In genomic region chrX:44252688-44253572, GRCh38 we compare ENCODE assay signal across 8 cellular contexts.
DNase-seq lines count a peak whose midpoint lies in the region; ATAC-seq and TF ChIP-seq lines count a peak whose summit lies in the region.
"Not testable (repeated sequence)": the region's sequence is repeated elsewhere in the genome, so short reads cannot be mapped to it uniquely, and the experiment has no call there.

No MANE protein-coding gene starts in this region.

- H3K27ac ChIP-seq in SJSA1: not testable (repeated sequence)

- peak; percentile 31 for DNase-seq in EH (ENCODE audit: low read depth)
- peak; percentile 1 for DNase-seq in HuH-7 (ENCODE audit: low spot score)
- peak; percentile 15 to 36 for DNase-seq in SJSA1 (ENCODE audit: low read depth in 1 of 2, low spot score in 2 of 2)
- peak; percentile 35 for DNase-seq in activated T-helper 1 cell treated with anti-CD3 and anti-CD28 coated beads, Interleukin-12 subunit alpha, Interleukin-12 subunit beta, Interleukin-2, Interleukin-4 antibody, amounts not matched to agents 30 ng/mL and 10 ng/mL and 1 ng/mL, durations not matched to agents 14 hours and 24 hours and 36 hours (ENCODE audit: low spot score)
- peak; percentile 58 for DNase-seq in fibroblast of mammary gland (ENCODE audit: low read depth)
- DNase-seq in natural killer cell treated with Interleukin-12 subunit alpha and Interleukin-12 subunit beta and Interleukin-15 and Interleukin-18, amount 100 ng/mL, for 72 hours (ENCODE audit: low spot score): peak; percentile 70
- peak; percentile 3 to 56 for DNase-seq in stimulated activated effector memory CD8-positive, alpha-beta T cell treated with anti-CD3 and anti-CD28 coated beads, Interleukin-12 subunit alpha, Interleukin-12 subunit beta, amount 100 ng/mL, for 72 hours (ENCODE audit: low spot score in 2 of 2)

- not testable (repeated sequence) for H3K4me3 ChIP-seq in SJSA1; fibroblast of mammary gland (ENCODE audit: control insufficient read depth, low read depth, low read length)

- intact Hi-C loops in activated T-helper 1 cell treated with anti-CD3 and anti-CD28 coated beads, Interleukin-12 subunit alpha, Interleukin-12 subunit beta, Interleukin-2, Interleukin-4 antibody, amounts not matched to agents 30 ng/mL and 10 ng/mL and 1 ng/mL, durations not matched to agents 14 hours and 24 hours and 36 hours (cut with micrococcal nuclease): not testable (repeated sequence)

- peaks cover 21% of the 10 kb centered on the region for H3K4me1 Mint-ChIP-seq in activated T-helper 1 cell treated with anti-CD3 and anti-CD28 coated beads, Interleukin-12 subunit alpha, Interleukin-12 subunit beta, Interleukin-2, Interleukin-4 antibody, amounts not matched to agents 30 ng/mL and 10 ng/mL and 1 ng/mL, durations not matched to agents 14 hours and 24 hours and 36 hours (ENCODE audit: low read depth)
- H3K4me1 Mint-ChIP-seq in natural killer cell treated with Interleukin-12 subunit alpha and Interleukin-12 subunit beta and Interleukin-15 and Interleukin-18, amount 100 ng/mL, for 72 hours (ENCODE audit: low read depth in 2 of 2): peaks cover 26 to 36% of the 10 kb centered on the region in 2 donors
- H3K4me1 Mint-ChIP-seq in stimulated activated effector memory CD8-positive, alpha-beta T cell treated with anti-CD3 and anti-CD28 coated beads, Interleukin-12 subunit alpha, Interleukin-12 subunit beta, amount 100 ng/mL, for 72 hours: peaks cover 27% of the 10 kb centered on the region

- not testable (repeated sequence) for H3K9me3 ChIP-seq in SJSA1 (replicated peaks)

- peaks cover 20% of the 10 kb centered on the region for H3K36me3 Mint-ChIP-seq in activated T-helper 1 cell treated with anti-CD3 and anti-CD28 coated beads, Interleukin-12 subunit alpha, Interleukin-12 subunit beta, Interleukin-2, Interleukin-4 antibody, amounts not matched to agents 30 ng/mL and 10 ng/mL and 1 ng/mL, durations not matched to agents 14 hours and 24 hours and 36 hours (ENCODE audit: low read depth)
- H3K36me3 Mint-ChIP-seq in natural killer cell treated with Interleukin-12 subunit alpha and Interleukin-12 subunit beta and Interleukin-15 and Interleukin-18, amount 100 ng/mL, for 72 hours: peaks cover 32% of the 10 kb centered on the region
- H3K36me3 Mint-ChIP-seq in stimulated activated effector memory CD8-positive, alpha-beta T cell treated with anti-CD3 and anti-CD28 coated beads, Interleukin-12 subunit alpha, Interleukin-12 subunit beta, amount 100 ng/mL, for 72 hours: not testable (repeated sequence)

- H3K27me3 Mint-ChIP-seq in activated T-helper 1 cell treated with anti-CD3 and anti-CD28 coated beads, Interleukin-12 subunit alpha, Interleukin-12 subunit beta, Interleukin-2, Interleukin-4 antibody, amounts not matched to agents 30 ng/mL and 10 ng/mL and 1 ng/mL, durations not matched to agents 14 hours and 24 hours and 36 hours (ENCODE audit: insufficient read depth); natural killer cell treated with Interleukin-12 subunit alpha and Interleukin-12 subunit beta and Interleukin-15 and Interleukin-18, amount 100 ng/mL, for 72 hours: not testable (repeated sequence)

- H3K4me1 ChIP-seq in SJSA1 (replicated peaks): not testable (repeated sequence)

- TF ChIP-seq CTCF in fibroblast of mammary gland (conservative IDR thresholded peaks at IDR 0.05; ENCODE audit: control insufficient read depth, insufficient read depth, low read depth, low read length): not testable (repeated sequence)

- H3K36me3 ChIP-seq in SJSA1: not testable (repeated sequence)

- not testable (repeated sequence) for H3K27ac Mint-ChIP-seq in activated T-helper 1 cell treated with anti-CD3 and anti-CD28 coated beads, Interleukin-12 subunit alpha, Interleukin-12 subunit beta, Interleukin-2, Interleukin-4 antibody, amounts not matched to agents 30 ng/mL and 10 ng/mL and 1 ng/mL, durations not matched to agents 14 hours and 24 hours and 36 hours
- peak overlapping the region; percentile 42 to 85 for H3K27ac Mint-ChIP-seq in natural killer cell treated with Interleukin-12 subunit alpha and Interleukin-12 subunit beta and Interleukin-15 and Interleukin-18, amount 100 ng/mL, for 72 hours
- H3K27ac Mint-ChIP-seq in stimulated activated effector memory CD8-positive, alpha-beta T cell treated with anti-CD3 and anti-CD28 coated beads, Interleukin-12 subunit alpha, Interleukin-12 subunit beta, amount 100 ng/mL, for 72 hours: peak overlapping the region; percentile 73

- ATAC-seq in GM21737 (IDR thresholded peaks at IDR 0.05; ENCODE audit: unreplicated experiment): peak; percentile 83
- ATAC-seq in natural killer cell treated with Interleukin-12 subunit alpha and Interleukin-12 subunit beta and Interleukin-15 and Interleukin-18, amount 100 ng/mL, for 72 hours: peak; percentile 76 to 78
- peak; percentile 65 for ATAC-seq in stimulated activated effector memory CD8-positive, alpha-beta T cell treated with anti-CD3 and anti-CD28 coated beads, Interleukin-12 subunit alpha, Interleukin-12 subunit beta, amount 100 ng/mL, for 72 hours

- H3K9me3 Mint-ChIP-seq in activated T-helper 1 cell treated with anti-CD3 and anti-CD28 coated beads, Interleukin-12 subunit alpha, Interleukin-12 subunit beta, Interleukin-2, Interleukin-4 antibody, amounts not matched to agents 30 ng/mL and 10 ng/mL and 1 ng/mL, durations not matched to agents 14 hours and 24 hours and 36 hours: peaks cover 37% of the 10 kb centered on the region
- not testable (repeated sequence) for H3K9me3 Mint-ChIP-seq in natural killer cell treated with Interleukin-12 subunit alpha and Interleukin-12 subunit beta and Interleukin-15 and Interleukin-18, amount 100 ng/mL, for 72 hours
- H3K9me3 Mint-ChIP-seq in stimulated activated effector memory CD8-positive, alpha-beta T cell treated with anti-CD3 and anti-CD28 coated beads, Interleukin-12 subunit alpha, Interleukin-12 subunit beta, amount 100 ng/mL, for 72 hours: peaks cover 13% of the 10 kb centered on the region

- H3K4me3 Mint-ChIP-seq in activated T-helper 1 cell treated with anti-CD3 and anti-CD28 coated beads, Interleukin-12 subunit alpha, Interleukin-12 subunit beta, Interleukin-2, Interleukin-4 antibody, amounts not matched to agents 30 ng/mL and 10 ng/mL and 1 ng/mL, durations not matched to agents 14 hours and 24 hours and 36 hours: not testable (repeated sequence)
- peak overlapping the region; percentile 90 for H3K4me3 Mint-ChIP-seq in natural killer cell treated with Interleukin-12 subunit alpha and Interleukin-12 subunit beta and Interleukin-15 and Interleukin-18, amount 100 ng/mL, for 72 hours
- peak overlapping the region; percentile 46 for H3K4me3 Mint-ChIP-seq in stimulated activated effector memory CD8-positive, alpha-beta T cell treated with anti-CD3 and anti-CD28 coated beads, Interleukin-12 subunit alpha, Interleukin-12 subunit beta, amount 100 ng/mL, for 72 hours

- not testable (repeated sequence) for H3K27me3 ChIP-seq in SJSA1 (replicated peaks)

Comparison
In these comparisons a context has a peak if more than half of its experiments do, and no peak if none do; other contexts are left out.
1. DNase-seq: peak in every context shown above with its lines; median percentile 70 in natural killer cell treated with Interleukin-12 subunit alpha and Interleukin-12 subunit beta and Interleukin-15 and Interleukin-18, amount 100 ng/mL, for 72 hours; 58 in fibroblast of mammary gland; 35 in activated T-helper 1 cell treated with anti-CD3 and anti-CD28 coated beads, Interleukin-12 subunit alpha, Interleukin-12 subunit beta, Interleukin-2, Interleukin-4 antibody, amounts not matched to agents 30 ng/mL and 10 ng/mL and 1 ng/mL, durations not matched to agents 14 hours and 24 hours and 36 hours; 31 in EH; 30 in stimulated activated effector memory CD8-positive, alpha-beta T cell treated with anti-CD3 and anti-CD28 coated beads, Interleukin-12 subunit alpha, Interleukin-12 subunit beta, amount 100 ng/mL, for 72 hours; 26 in SJSA1; 1 in HuH-7.